Comparison of ENCODE assay signal across 8 cellular contexts in genomic region chr16:55502801-55503366, GRCh38. TPM values are rescaled to one million over a fixed set of nuclear protein-coding genes. Genes with fewer than 3 reads are reported as not detected.
DNase-seq lines count a peak whose midpoint lies in the region; ATAC-seq and TF ChIP-seq lines count a peak whose summit lies in the region.

No MANE protein-coding gene starts in this region.

- no peak for TF ChIP-seq CTCF in GM13977 (IDR thresholded peaks at IDR 0.05; ENCODE audit: extremely low read depth, insufficient read depth, missing control alignments)

- in situ Hi-C loops in GM13977 (cut with MboI; ENCODE audit: low pct_unique_long_range_greater_than_20kb, low sequenced_read_pairs, unreplicated experiment), result no loop called here

- H3K27ac ChIP-seq in SJCRH30, result peak overlapping the region; percentile 43

- intact Hi-C loops in posterior cingulate gyrus (cut with DNase I), result loop anchor here (2.0 kb wide), 1 partner anchor 40 kb away; no protein-coding TSS in a partner anchor

- DNase-seq in GM13977 (ENCODE audit: low spot score) (peak; percentile 7), SJCRH30 (peak; percentile 96 to 99), globus pallidus (ENCODE audit: low spot score) (peak; percentile 99), posterior cingulate gyrus (peak; percentile 83 to 98 (median 90)), NCI-H748 (lab: John Stamatoyannopoulos, UW; ENCODE audit: unreplicated experiment) (no peak), germinal center (ENCODE audit: low spot score) (no peak)
- no peak for DNase-seq in activated CD4-positive, alpha-beta T cell treated with anti-CD3 and anti-CD28 coated beads for 1 hour

- H3K4me3 ChIP-seq in SJCRH30, result no peak overlapping the region

- no peaks in the 10 kb centered on the region for H3K27me3 ChIP-seq in SJCRH30

- no peaks in the 10 kb centered on the region for H3K9me3 ChIP-seq in SJCRH30 (replicated peaks)

- no peak for ATAC-seq in GM19035 (IDR thresholded peaks at IDR 0.05; ENCODE audit: unreplicated experiment)

- peaks cover 37% of the 10 kb centered on the region for H3K36me3 ChIP-seq in SJCRH30

- H3K4me1 ChIP-seq in SJCRH30, result peaks cover 47% of the 10 kb centered on the region

RNA-seq across cellular contexts. Expression of gene LPCAT2, which starts 6.0 kb away (rescaled TPM):
- 16.1 and 16.8 TPM in 2 replicates for total RNA-seq in SJCRH30 (2014; rRNA removed; shearing (Covaris generic))

RNA-seq across cellular contexts. Expression of gene MMP2, which starts 23.9 kb away (rescaled TPM):
- 142 and 145 TPM in 2 replicates for total RNA-seq in SJCRH30 (2014; rRNA removed; shearing (Covaris generic))

Comparison
In these comparisons a context has a peak if more than half of its experiments do, and no peak if none do; other contexts are left out.
1. DNase-seq: peak in GM13977 (single experiment), SJCRH30 (2 of 2), globus pallidus (single experiment) and posterior cingulate gyrus (10 of 10); none in NCI-H748 (single experiment), activated CD4-positive, alpha-beta T cell treated with anti-CD3 and anti-CD28 coated beads for 1 hour (single experiment) and germinal center (single experiment).